Comparison of ENCODE assay signal across 35 cellular contexts in genomic region chr1:37389327-37389726, GRCh38.
"Had no signal": no experiment of that assay in that cellular context is flagged by ENCODE, and none has a peak within 500 bp of the region (broad histone marks: within the 10 kb centered on the region; RNA-seq: fewer than 3 reads in every experiment).

No MANE protein-coding gene starts in this region.

- H3K27me3 ChIP-seq: MG63 had no signal

- DNase-seq: Karpas-422, Kasumi-1, MG63, MM.1S, MV-4-11, NCI-H1048, NCI-H1092, NCI-H1092 treated with DMSO at 0.1 percent for 48 hours, NCI-H1105, NCI-H1105 treated with DMSO at 0.1 percent for 48 hours, NCI-H1417, NCI-H1417 treated with DMSO at 0.1 percent for 48 hours, NCI-H1436, NCI-H1436 treated with DMSO at 0.1 percent for 48 hours, NCI-H146, NCI-H1694, NCI-H1694 treated with DMSO at 0.1 percent for 48 hours, NCI-H187, NCI-H187 treated with DMSO at 0.1 percent for 48 hours, NCI-H1930, NCI-H2029, NCI-H2029 treated with DMSO at 0.1 percent for 48 hours, NCI-H2081, NCI-H2081 treated with DMSO at 0.1 percent for 48 hours, NCI-H2107, NCI-H2171, NCI-H2171 treated with DMSO at 0.1 percent for 48 hours, NCI-H2227 treated with DMSO at 0.1 percent for 48 hours, NCI-H226, NCI-H345, NCI-H446, NCI-H446 treated with DMSO at 0.1 percent for 48 hours, NCI-H510A, NCI-H510A treated with DMSO at 0.1 percent for 48 hours, NCI-H524 had no signal

- H3K4me3 ChIP-seq: MG63 had no signal

- H3K9me3 ChIP-seq: MG63 had no signal

- H3K36me3 ChIP-seq: MG63 had no signal
